ENCODE assay signal across 1 cellular context in the genomic region with DNA sequence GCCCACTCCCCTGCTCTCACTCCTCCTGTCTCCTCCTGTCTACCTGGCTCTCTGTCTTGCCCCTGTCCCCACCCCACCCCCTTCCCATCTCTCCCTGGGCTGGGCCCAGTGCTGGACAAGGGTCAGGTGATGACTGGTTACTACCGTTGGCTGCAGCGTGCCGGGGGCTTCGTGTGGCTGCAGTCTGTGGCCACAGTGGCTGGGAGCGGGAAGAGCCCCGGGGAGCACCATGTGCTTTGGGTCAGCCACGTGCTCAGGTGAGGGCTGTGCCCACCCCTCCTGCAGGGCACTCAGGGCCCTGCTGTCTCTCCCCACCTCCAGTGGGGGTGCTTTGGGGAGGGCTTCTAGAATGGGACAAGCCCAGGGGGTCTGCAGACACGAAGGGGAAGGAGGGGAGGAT.
TF ChIP-seq lines count a peak whose summit lies in the region.

No MANE protein-coding gene starts in this region.

TF ChIP-seq in GM23338, 12 proteins besides CTCF, POLR2A, EP300 and RAD21:
- TF ChIP-seq, protein P1, sequence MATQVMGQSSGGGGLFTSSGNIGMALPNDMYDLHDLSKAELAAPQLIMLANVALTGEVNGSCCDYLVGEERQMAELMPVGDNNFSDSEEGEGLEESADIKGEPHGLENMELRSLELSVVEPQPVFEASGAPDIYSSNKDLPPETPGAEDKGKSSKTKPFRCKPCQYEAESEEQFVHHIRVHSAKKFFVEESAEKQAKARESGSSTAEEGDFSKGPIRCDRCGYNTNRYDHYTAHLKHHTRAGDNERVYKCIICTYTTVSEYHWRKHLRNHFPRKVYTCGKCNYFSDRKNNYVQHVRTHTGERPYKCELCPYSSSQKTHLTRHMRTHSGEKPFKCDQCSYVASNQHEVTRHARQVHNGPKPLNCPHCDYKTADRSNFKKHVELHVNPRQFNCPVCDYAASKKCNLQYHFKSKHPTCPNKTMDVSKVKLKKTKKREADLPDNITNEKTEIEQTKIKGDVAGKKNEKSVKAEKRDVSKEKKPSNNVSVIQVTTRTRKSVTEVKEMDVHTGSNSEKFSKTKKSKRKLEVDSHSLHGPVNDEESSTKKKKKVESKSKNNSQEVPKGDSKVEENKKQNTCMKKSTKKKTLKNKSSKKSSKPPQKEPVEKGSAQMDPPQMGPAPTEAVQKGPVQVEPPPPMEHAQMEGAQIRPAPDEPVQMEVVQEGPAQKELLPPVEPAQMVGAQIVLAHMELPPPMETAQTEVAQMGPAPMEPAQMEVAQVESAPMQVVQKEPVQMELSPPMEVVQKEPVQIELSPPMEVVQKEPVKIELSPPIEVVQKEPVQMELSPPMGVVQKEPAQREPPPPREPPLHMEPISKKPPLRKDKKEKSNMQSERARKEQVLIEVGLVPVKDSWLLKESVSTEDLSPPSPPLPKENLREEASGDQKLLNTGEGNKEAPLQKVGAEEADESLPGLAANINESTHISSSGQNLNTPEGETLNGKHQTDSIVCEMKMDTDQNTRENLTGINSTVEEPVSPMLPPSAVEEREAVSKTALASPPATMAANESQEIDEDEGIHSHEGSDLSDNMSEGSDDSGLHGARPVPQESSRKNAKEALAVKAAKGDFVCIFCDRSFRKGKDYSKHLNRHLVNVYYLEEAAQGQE (IDR thresholded peaks at IDR 0.05; ENCODE audit: unreplicated experiment), result no peak
- TF ChIP-seq POLR2AphosphoS5 (IDR thresholded peaks at IDR 0.05; ENCODE audit: low read depth), result peak; percentile 20; the same call in 1 of the 2 replicates
- TF ChIP-seq, protein P2, sequence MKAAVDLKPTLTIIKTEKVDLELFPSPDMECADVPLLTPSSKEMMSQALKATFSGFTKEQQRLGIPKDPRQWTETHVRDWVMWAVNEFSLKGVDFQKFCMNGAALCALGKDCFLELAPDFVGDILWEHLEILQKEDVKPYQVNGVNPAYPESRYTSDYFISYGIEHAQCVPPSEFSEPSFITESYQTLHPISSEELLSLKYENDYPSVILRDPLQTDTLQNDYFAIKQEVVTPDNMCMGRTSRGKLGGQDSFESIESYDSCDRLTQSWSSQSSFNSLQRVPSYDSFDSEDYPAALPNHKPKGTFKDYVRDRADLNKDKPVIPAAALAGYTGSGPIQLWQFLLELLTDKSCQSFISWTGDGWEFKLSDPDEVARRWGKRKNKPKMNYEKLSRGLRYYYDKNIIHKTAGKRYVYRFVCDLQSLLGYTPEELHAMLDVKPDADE (IDR thresholded peaks at IDR 0.05), result no peak
- TF ChIP-seq STAT1 (IDR thresholded peaks at IDR 0.05; ENCODE audit: unreplicated experiment), result no peak
- TF ChIP-seq CREB1 (CRISPR knock-in tag; IDR thresholded peaks at IDR 0.05; ENCODE audit: low read depth), result no peak
- TF ChIP-seq, protein P3, sequence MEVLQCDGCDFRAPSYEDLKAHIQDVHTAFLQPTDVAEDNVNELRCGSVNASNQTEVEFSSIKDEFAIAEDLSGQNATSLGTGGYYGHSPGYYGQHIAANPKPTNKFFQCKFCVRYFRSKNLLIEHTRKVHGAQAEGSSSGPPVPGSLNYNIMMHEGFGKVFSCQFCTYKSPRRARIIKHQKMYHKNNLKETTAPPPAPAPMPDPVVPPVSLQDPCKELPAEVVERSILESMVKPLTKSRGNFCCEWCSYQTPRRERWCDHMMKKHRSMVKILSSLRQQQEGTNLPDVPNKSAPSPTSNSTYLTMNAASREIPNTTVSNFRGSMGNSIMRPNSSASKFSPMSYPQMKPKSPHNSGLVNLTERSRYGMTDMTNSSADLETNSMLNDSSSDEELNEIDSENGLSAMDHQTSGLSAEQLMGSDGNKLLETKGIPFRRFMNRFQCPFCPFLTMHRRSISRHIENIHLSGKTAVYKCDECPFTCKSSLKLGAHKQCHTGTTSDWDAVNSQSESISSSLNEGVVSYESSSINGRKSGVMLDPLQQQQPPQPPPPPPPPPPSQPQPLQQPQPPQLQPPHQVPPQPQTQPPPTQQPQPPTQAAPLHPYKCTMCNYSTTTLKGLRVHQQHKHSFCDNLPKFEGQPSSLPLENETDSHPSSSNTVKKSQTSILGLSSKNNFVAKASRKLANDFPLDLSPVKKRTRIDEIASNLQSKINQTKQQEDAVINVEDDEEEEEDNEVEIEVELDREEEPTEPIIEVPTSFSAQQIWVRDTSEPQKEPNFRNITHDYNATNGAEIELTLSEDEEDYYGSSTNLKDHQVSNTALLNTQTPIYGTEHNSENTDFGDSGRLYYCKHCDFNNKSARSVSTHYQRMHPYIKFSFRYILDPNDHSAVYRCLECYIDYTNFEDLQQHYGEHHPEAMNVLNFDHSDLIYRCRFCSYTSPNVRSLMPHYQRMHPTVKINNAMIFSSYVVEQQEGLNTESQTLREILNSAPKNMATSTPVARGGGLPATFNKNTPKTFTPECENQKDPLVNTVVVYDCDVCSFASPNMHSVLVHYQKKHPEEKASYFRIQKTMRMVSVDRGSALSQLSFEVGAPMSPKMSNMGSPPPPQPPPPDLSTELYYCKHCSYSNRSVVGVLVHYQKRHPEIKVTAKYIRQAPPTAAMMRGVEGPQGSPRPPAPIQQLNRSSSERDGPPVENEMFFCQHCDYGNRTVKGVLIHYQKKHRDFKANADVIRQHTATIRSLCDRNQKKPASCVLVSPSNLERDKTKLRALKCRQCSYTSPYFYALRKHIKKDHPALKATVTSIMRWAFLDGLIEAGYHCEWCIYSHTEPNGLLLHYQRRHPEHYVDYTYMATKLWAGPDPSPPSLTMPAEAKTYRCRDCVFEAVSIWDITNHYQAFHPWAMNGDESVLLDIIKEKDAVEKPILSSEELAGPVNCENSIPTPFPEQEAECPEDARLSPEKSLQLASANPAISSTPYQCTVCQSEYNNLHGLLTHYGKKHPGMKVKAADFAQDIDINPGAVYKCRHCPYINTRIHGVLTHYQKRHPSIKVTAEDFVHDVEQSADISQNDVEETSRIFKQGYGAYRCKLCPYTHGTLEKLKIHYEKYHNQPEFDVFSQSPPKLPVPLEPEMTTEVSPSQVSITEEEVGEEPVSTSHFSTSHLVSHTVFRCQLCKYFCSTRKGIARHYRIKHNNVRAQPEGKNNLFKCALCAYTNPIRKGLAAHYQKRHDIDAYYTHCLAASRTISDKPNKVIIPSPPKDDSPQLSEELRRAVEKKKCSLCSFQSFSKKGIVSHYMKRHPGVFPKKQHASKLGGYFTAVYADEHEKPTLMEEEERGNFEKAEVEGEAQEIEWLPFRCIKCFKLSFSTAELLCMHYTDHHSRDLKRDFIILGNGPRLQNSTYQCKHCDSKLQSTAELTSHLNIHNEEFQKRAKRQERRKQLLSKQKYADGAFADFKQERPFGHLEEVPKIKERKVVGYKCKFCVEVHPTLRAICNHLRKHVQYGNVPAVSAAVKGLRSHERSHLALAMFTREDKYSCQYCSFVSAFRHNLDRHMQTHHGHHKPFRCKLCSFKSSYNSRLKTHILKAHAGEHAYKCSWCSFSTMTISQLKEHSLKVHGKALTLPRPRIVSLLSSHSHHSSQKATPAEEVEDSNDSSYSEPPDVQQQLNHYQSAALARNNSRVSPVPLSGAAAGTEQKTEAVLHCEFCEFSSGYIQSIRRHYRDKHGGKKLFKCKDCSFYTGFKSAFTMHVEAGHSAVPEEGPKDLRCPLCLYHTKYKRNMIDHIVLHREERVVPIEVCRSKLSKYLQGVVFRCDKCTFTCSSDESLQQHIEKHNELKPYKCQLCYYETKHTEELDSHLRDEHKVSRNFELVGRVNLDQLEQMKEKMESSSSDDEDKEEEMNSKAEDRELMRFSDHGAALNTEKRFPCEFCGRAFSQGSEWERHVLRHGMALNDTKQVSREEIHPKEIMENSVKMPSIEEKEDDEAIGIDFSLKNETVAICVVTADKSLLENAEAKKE (CRISPR knock-in tag; IDR thresholded peaks at IDR 0.05), result no peak
- TF ChIP-seq ZNF114 (CRISPR knock-in tag; IDR thresholded peaks at IDR 0.05), result no peak
TF ChIP-seq in GM23338: peak in this region for 1.
